22 cellular contexts compared by ENCODE assay signal in genomic region chr1:209238356-209238755, GRCh38.
"Had no signal": no experiment of that assay in that cellular context is flagged by ENCODE, and none has a peak within 500 bp of the region (broad histone marks: within the 10 kb centered on the region; RNA-seq: fewer than 3 reads in every experiment).

No MANE protein-coding gene starts in this region.

- H3K36me3 ChIP-seq: colonic mucosa, heart right ventricle, left lung, neural progenitor cell, right lobe of liver, thoracic aorta, tibial nerve, upper lobe of right lung, uterus had no signal

- DNase-seq: colonic mucosa; effector memory CD4-positive, alpha-beta T cell; glutamatergic neuron; heart right ventricle; hippocampal formation; left cardiac atrium; left lung; mesendoderm; midbrain; naive thymus-derived CD4-positive, alpha-beta T cell; right lobe of liver; stimulated activated CD4-positive, alpha-beta T cell treated with anti-CD3 and anti-CD28 coated beads, Interleukin-4, amount 100 ng/mL, for 4 hours; stimulated activated naive B cell treated with anti-CD40 and anti-IgM and Interleukin-4, amounts not matched to agents 10 μg/mL and 1 μg/mL and 100 μg/mL, for 72 hours; upper lobe of right lung; uterus had no signal

- H3K4me3 ChIP-seq: colonic mucosa, heart right ventricle, left lung, neural progenitor cell, right lobe of liver, smooth muscle cell, thoracic aorta, tibial nerve, upper lobe of right lung, uterus had no signal

- ATAC-seq: esophagus mucosa; foreskin keratinocyte; heart right ventricle; left cardiac atrium; left lung; naive thymus-derived CD4-positive, alpha-beta T cell; right lobe of liver; stimulated activated naive B cell treated with anti-CD40 and anti-IgM and Interleukin-4, amounts not matched to agents 10 μg/mL and 1 μg/mL and 100 μg/mL, for 72 hours; upper lobe of right lung had no signal

- H3K27me3 ChIP-seq: colonic mucosa, foreskin keratinocyte, left lung, neural progenitor cell, right lobe of liver, uterus had no signal

- H3K27ac ChIP-seq: colonic mucosa, foreskin keratinocyte, heart right ventricle, left lung, neural progenitor cell, parathyroid adenoma, right lobe of liver, thoracic aorta, tibial nerve, upper lobe of right lung, uterus had no signal

- H3K4me1 ChIP-seq: colonic mucosa, foreskin keratinocyte, heart right ventricle, left lung, neural progenitor cell, parathyroid adenoma, right lobe of liver, tibial nerve, upper lobe of right lung, uterus had no signal

- H3K9me3 ChIP-seq: colonic mucosa, left lung, right lobe of liver, thoracic aorta, tibial nerve, upper lobe of right lung, uterus had no signal
